27 cellular contexts compared by ENCODE assay signal in the genomic region with DNA sequence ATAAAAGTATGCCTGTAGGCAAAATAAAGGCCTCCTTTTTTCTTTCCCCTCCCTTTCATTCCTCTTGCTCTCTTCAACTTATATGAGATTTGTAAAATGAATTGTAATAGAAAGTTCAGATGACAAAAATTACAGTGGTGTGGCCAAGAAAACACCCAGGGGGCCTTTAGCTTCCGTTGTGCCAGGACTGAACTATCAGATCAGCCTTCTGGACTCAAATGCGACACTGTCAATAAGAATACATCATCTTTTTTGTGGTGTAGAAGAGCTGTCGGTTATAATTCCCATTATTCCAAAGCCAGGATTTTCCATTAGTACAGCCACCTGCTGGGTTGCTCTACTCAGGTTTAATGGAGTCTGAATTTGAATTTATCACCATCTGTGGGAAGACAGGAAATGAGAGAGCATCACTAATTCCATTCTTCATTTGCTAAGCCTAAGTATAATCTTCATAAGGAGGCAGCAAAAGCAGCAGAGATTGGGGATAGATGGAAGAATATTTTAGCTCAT.
"Had no signal": no experiment of that assay in that cellular context is flagged by ENCODE, and none has a peak within 500 bp of the region (broad histone marks: within the 10 kb centered on the region; RNA-seq: fewer than 3 reads in every experiment).

No MANE protein-coding gene starts in this region.

- H2AFZ ChIP-seq: hepatocyte had no signal

- H3K27me3 ChIP-seq: gastroesophageal sphincter, hepatocyte, pancreas, sigmoid colon, tibial artery, upper lobe of right lung had no signal

- H3K4me2 ChIP-seq: hepatocyte had no signal

- H3K79me2 ChIP-seq: hepatocyte had no signal

- H3K27ac ChIP-seq: gastroesophageal sphincter, hepatocyte, pancreas, prostate gland, sigmoid colon, suprapubic skin, tibial artery, upper lobe of right lung had no signal

- DNase-seq: activated CD4-positive, alpha-beta memory T cell treated with anti-CD3 and anti-CD28 coated beads for 36 hours; activated CD4-positive, alpha-beta T cell treated with anti-CD3 and anti-CD28 coated beads, Interleukin-2, amount 10 ng/mL, durations not matched to agents 24 days and 14 days; activated CD4-positive, CD25-positive, alpha-beta regulatory T cell treated with anti-CD3 and anti-CD28 coated beads, Interleukin-2, amount 50 U/mL, for 72 hours; activated CD8-positive, alpha-beta memory T cell treated with anti-CD3 and anti-CD28 coated beads, Interleukin-2, amount 50 U/mL, for 4 hours; activated gamma-delta T cell treated with Interleukin-2 at 50 U/mL for 16 hours; activated naive CD4-positive, alpha-beta T cell treated with anti-CD3 and anti-CD28 coated beads, Interleukin-2, amount 50 U/mL, for 16 hours; activated T-cell treated with anti-CD3 and anti-CD28 coated beads, Interleukin-2, amount 50 U/mL, for 1 hour; amniotic stem cell; caudate nucleus; cortex of kidney; left cardiac atrium; left ventricle myocardium superior; naive B cell; nephron progenitor cell; nucleus accumbens; pancreas; sigmoid colon; small intestine; stimulated activated CD4-positive, alpha-beta T cell treated with anti-CD3 and anti-CD28 coated beads, Interleukin-2, amount 100 ng/mL, for 24 hours; stimulated activated naive B cell treated with anti-CD40 and anti-IgM and Interleukin-4, amounts not matched to agents 10 μg/mL and 1 μg/mL and 100 μg/mL, for 72 hours; T1000; tibial artery; upper lobe of right lung had no signal

- H3K4me3 ChIP-seq: gastroesophageal sphincter, hepatocyte, pancreas, prostate gland, sigmoid colon, suprapubic skin, tibial artery, upper lobe of right lung had no signal

- H3K4me1 ChIP-seq: gastroesophageal sphincter, pancreas, prostate gland, sigmoid colon, suprapubic skin, tibial artery, upper lobe of right lung had no signal

- H3K9me3 ChIP-seq: gastroesophageal sphincter, pancreas, prostate gland, sigmoid colon, suprapubic skin, tibial artery, upper lobe of right lung had no signal

- H3K36me3 ChIP-seq: gastroesophageal sphincter, pancreas, prostate gland, sigmoid colon, suprapubic skin, tibial artery, upper lobe of right lung had no signal
